24 cellular contexts compared by ENCODE assay signal in genomic region chr9:109277451-109277850, GRCh38. TPM values are rescaled to one million over a fixed set of nuclear protein-coding genes. Genes with fewer than 3 reads are reported as not detected.
A peak's percentile ranks its signal among the peaks of the same experiment; 100 is the strongest.
DNase-seq lines count a peak whose midpoint lies in the region; ATAC-seq, FAIRE-seq and TF ChIP-seq lines count a peak whose summit lies in the region.
"Had no signal": no experiment of that assay in that cellular context is flagged by ENCODE, and none has a peak within 500 bp of the region (broad histone marks: within the 10 kb centered on the region; RNA-seq: fewer than 3 reads in every experiment).

No MANE protein-coding gene starts in this region.

- H2AFZ ChIP-seq in mammary epithelial cell (ENCODE audit: low read depth, low read length): peak overlapping the region; percentile 11
- no peak overlapping the region for H2AFZ ChIP-seq in H1 (ENCODE audit: low read length)
- no peak overlapping the region for H2AFZ ChIP-seq in GM23248

- no peak for TF ChIP-seq CTCF in mammary epithelial cell (conservative IDR thresholded peaks at IDR 0.05 in 1 of 2, IDR thresholded peaks at IDR 0.05 in 1 of 2; ENCODE audit: extremely low read depth in 1 of 2, insufficient read depth in 1 of 2, low read depth in 1 of 2, low read length in 2 of 2)
- no peak for TF ChIP-seq CTCF in breast epithelium (IDR thresholded peaks at IDR 0.05)
- TF ChIP-seq CTCF in H1 (IDR thresholded peaks at IDR 0.05; ENCODE audit: control extremely low read depth in 1 of 3, insufficient read depth in 1 of 3, low read depth in 1 of 3, low read length in 3 of 3): no peak
- TF ChIP-seq CTCF in right lobe of liver (IDR thresholded peaks at IDR 0.05): no peak

- H3K79me2 ChIP-seq in mammary epithelial cell (ENCODE audit: insufficient read depth, low read length) (no peaks in the 10 kb centered on the region), H1 (ENCODE audit: control insufficient read depth in 1 of 2, insufficient read depth in 2 of 2, low read length in 2 of 2) (peaks cover 6 to 27% of the 10 kb centered on the region in 2 experiments), GM23248 (ENCODE audit: insufficient read depth) (no peaks in the 10 kb centered on the region)

- H2BK15ac ChIP-seq in H1 (ENCODE audit: low read length): no peak overlapping the region

- H3K36me3 ChIP-seq in mammary epithelial cell (ENCODE audit: insufficient read depth, low read length) (no peaks in the 10 kb centered on the region), breast epithelium (no peaks in the 10 kb centered on the region), H1 (ENCODE audit: control insufficient read depth in 2 of 4, insufficient read depth in 4 of 4, low read length in 3 of 4) (0 out of 8 replicates have a peak, but pooled peaks cover 0 to 2% (median 0%) of the 10 kb centered on the region in 4 experiments), right lobe of liver (no peaks in the 10 kb centered on the region), GM23248 (ENCODE audit: low read depth) (no peaks in the 10 kb centered on the region)
- H3K36me3 ChIP-seq: cardiac muscle cell, lower lobe of right lung, neutrophil had no signal

- no peak overlapping the region for H3K4ac ChIP-seq in H1 (replicated peaks; ENCODE audit: insufficient read length, low read depth, low read length)

- H2BK5ac ChIP-seq in H1 (ENCODE audit: low read depth, low read length): 0 out of 2 replicates have a peak overlapping the region, but pooled peaks have one; percentile 44

- H2AK5ac ChIP-seq in H1 (ENCODE audit: low read depth, low read length): no peak overlapping the region

- peak; percentile 77 to 93 (median 89) for ATAC-seq in right lobe of liver
- ATAC-seq: activated T-cell treated with anti-CD3 and anti-CD28 coated beads, Interleukin-2, amount 50 U/mL, for 72 hours; lower lobe of right lung; stimulated activated naive CD8-positive, alpha-beta T cell treated with anti-CD3 and anti-CD28 coated beads, Interleukin-15, amount 100 ng/mL, for 72 hours had no signal

- H3K27me3 ChIP-seq in mammary epithelial cell (ENCODE audit: insufficient read depth, low read length): no peaks in the 10 kb centered on the region
- H3K27me3 ChIP-seq in breast epithelium: no peaks in the 10 kb centered on the region
- no peaks in the 10 kb centered on the region for H3K27me3 ChIP-seq in H1 (replicated peaks in 1 of 4; ENCODE audit: control insufficient read depth in 3 of 4, extremely low read depth in 1 of 4, insufficient read depth in 3 of 4, low read length in 3 of 4)
- no peaks in the 10 kb centered on the region for H3K27me3 ChIP-seq in right lobe of liver
- H3K27me3 ChIP-seq in GM23248 (replicated peaks; ENCODE audit: insufficient read depth): no peaks in the 10 kb centered on the region
- H3K27me3 ChIP-seq: cardiac muscle cell, tibial nerve had no signal

- TF ChIP-seq EP300 in H1 (IDR thresholded peaks at IDR 0.05; ENCODE audit: borderline replicate concordance in 1 of 2, low read depth in 2 of 2, low read length in 2 of 2): no peak

- no peak overlapping the region for H3K9ac ChIP-seq in mammary epithelial cell (ENCODE audit: insufficient read depth, low read length)
- H3K9ac ChIP-seq in H1 (replicated peaks in 1 of 4; ENCODE audit: extremely low read depth in 1 of 4, low read depth in 3 of 4, low read length in 3 of 4): no peak overlapping the region
- H3K9ac ChIP-seq in GM23248: no peak overlapping the region

- H3F3A ChIP-seq in GM23248 (ENCODE audit: insufficient read depth): no peaks in the 10 kb centered on the region

- no peaks in the 10 kb centered on the region for H3K9me2 ChIP-seq in GM23248 (ENCODE audit: insufficient read depth)

- BruUV-seq in mammary epithelial cell (replicated peaks; lab: Mats Ljungman, UMichigan): no TSS peak

- H3K4me3 ChIP-seq in mammary epithelial cell (replicated peaks in 1 of 3; ENCODE audit: insufficient read depth in 1 of 3, low read depth in 2 of 3, low read length in 3 of 3): no peak overlapping the region
- no peak overlapping the region for H3K4me3 ChIP-seq in breast epithelium
- H3K4me3 ChIP-seq in H1 (ENCODE audit: extremely low read depth in 1 of 4, insufficient read depth in 2 of 4, low read depth in 3 of 4, low read length in 4 of 4): no peak overlapping the region
- no peak overlapping the region for H3K4me3 ChIP-seq in right lobe of liver
- H3K4me3 ChIP-seq in GM23248: no peak overlapping the region
- H3K4me3 ChIP-seq: cardiac muscle cell, lower lobe of right lung, tibial nerve had no signal

- H3K9me3 ChIP-seq in mammary epithelial cell (replicated peaks; ENCODE audit: insufficient read depth, low read length): no peaks in the 10 kb centered on the region
- no peaks in the 10 kb centered on the region for H3K9me3 ChIP-seq in breast epithelium
- H3K9me3 ChIP-seq in H1 (ENCODE audit: insufficient read depth in 2 of 2, low read depth in 1 of 2, low read length in 1 of 2): no peaks in the 10 kb centered on the region
- no peaks in the 10 kb centered on the region for H3K9me3 ChIP-seq in right lobe of liver
- no peaks in the 10 kb centered on the region for H3K9me3 ChIP-seq in GM23248 (ENCODE audit: low read depth)
- H3K9me3 ChIP-seq: lower lobe of right lung, neutrophil, tibial nerve had no signal

- H3K23ac ChIP-seq in H1 (ENCODE audit: insufficient read length): no peak overlapping the region

- H3K27ac ChIP-seq in mammary epithelial cell (ENCODE audit: insufficient read depth, low read depth, low read length) (no peak overlapping the region), breast epithelium (no peak overlapping the region), H1 (ENCODE audit: low read depth, low read length) (no peak overlapping the region), right lobe of liver (peak overlapping the region in 2 of 3 donors; percentile 24 to 83), GM23248 (no peak overlapping the region)
- H3K27ac ChIP-seq: cardiac muscle cell, lower lobe of right lung, neutrophil, tibial nerve had no signal

- no peak for DNase-seq in mammary epithelial cell
- no peak for DNase-seq in breast epithelium (ENCODE audit: low spot score in 2 of 2)
- no peak for DNase-seq in H1 (ENCODE audit: low read depth in 1 of 2, low spot score in 2 of 2)
- DNase-seq in right lobe of liver: peak; percentile 68 to 95 (median 89)
- DNase-seq in ureter (ENCODE audit: low spot score): peak; percentile 47
- DNase-seq in LoVo (ENCODE audit: low spot score): no peak
- no peak for DNase-seq in NOMO-1 treated with dmso at 0.1 percent for 144 hours (lab: John Stamatoyannopoulos, UW; ENCODE audit: unreplicated experiment)
- DNase-seq in GM23248: no peak
- DNase-seq: activated naive CD4-positive, alpha-beta T cell treated with anti-CD3 and anti-CD28 coated beads for 36 hours; activated T-cell treated with anti-CD3 and anti-CD28 coated beads, Interleukin-2, amount 50 U/mL, for 72 hours; amniotic stem cell; CD8-positive, alpha-beta memory T cell; DMS53; hippocampal formation; lower lobe of right lung; NCI-H1092 treated with DMSO at 0.1 percent for 48 hours; NCI-H510A treated with DMSO at 0.1 percent for 48 hours; SHP77 treated with DMSO at 0.1 percent for 48 hours; stimulated activated naive CD8-positive, alpha-beta T cell treated with anti-CD3 and anti-CD28 coated beads, Interleukin-15, amount 100 ng/mL, for 72 hours; SW 1271 had no signal

- POLR2A ChIA-PET in H1 (lab: Charles Lee; ENCODE audit: partially characterized antibody): no interaction called here

- H2BK120ac ChIP-seq in H1 (replicated peaks; ENCODE audit: low read depth, low read length): no peak overlapping the region

- in situ Hi-C loops in mammary epithelial cell (cut with MboI; ENCODE audit: low sequenced_read_pairs in 2 of 2): no loop called here
- in situ Hi-C loops in GM23248 (cut with MboI): no loop called here

- H3K18ac ChIP-seq in H1 (ENCODE audit: extremely low read depth, low read length): no peak overlapping the region

- H4K8ac ChIP-seq in H1 (ENCODE audit: extremely low read depth, insufficient read depth, low read length): no peak overlapping the region

- H3K4me1 ChIP-seq in mammary epithelial cell (ENCODE audit: insufficient read depth, low read length) (peaks cover 5% of the 10 kb centered on the region), breast epithelium (no peaks in the 10 kb centered on the region), H1 (replicated peaks in 1 of 4; ENCODE audit: control insufficient read depth in 3 of 4, insufficient read depth in 4 of 4, low read length in 3 of 4) (no peaks in the 10 kb centered on the region; a peak in 1 of 7 replicates), right lobe of liver (peaks cover 0 to 70% (median 22%) of the 10 kb centered on the region in 4 donors), GM23248 (ENCODE audit: insufficient read depth) (no peaks in the 10 kb centered on the region)
- H3K4me1 ChIP-seq: lower lobe of right lung had no signal

- no peak for FAIRE-seq in H1 (lab: Jason Lieb, UNC)
- FAIRE-seq: A204.1 had no signal

- dilution Hi-C loops in mammary epithelial cell (cut with HindIII; ENCODE audit: low sequenced_read_pairs): loop anchor here (5.0 kb wide), 1 partner anchor 35 kb away; no protein-coding TSS in a partner anchor

- intact Hi-C loops in mammary epithelial cell (cut with micrococcal nuclease) (no loop called here), breast epithelium (cut with DNase I; ENCODE audit: low total_unique reads) (no loop called here), right lobe of liver (cut with DNase I) (no loop called here)

- H4K20me1 ChIP-seq in mammary epithelial cell (ENCODE audit: insufficient read depth, low read length) (no peaks in the 10 kb centered on the region), H1 (replicated peaks in 1 of 2; ENCODE audit: control insufficient read depth in 1 of 2, insufficient read depth in 2 of 2, low read length in 2 of 2) (peaks cover 2 to 9% of the 10 kb centered on the region in 2 experiments), GM23248 (ENCODE audit: insufficient read depth) (no peaks in the 10 kb centered on the region)

- no peak overlapping the region for H4K5ac ChIP-seq in H1 (ENCODE audit: insufficient read length, low read depth, low read length)

- no peak overlapping the region for H2BK12ac ChIP-seq in H1 (ENCODE audit: low read depth, low read length)

- no peak overlapping the region for H2BK20ac ChIP-seq in H1 (ENCODE audit: low read length)

- TF ChIP-seq RAD21 in H1 (IDR thresholded peaks at IDR 0.05 in 1 of 2, conservative IDR thresholded peaks at IDR 0.05 in 1 of 2; ENCODE audit: low read depth in 2 of 2, low read length in 2 of 2): no peak

- peaks cover 6% of the 10 kb centered on the region for H3K79me1 ChIP-seq in H1 (ENCODE audit: low read depth, low read length)

- WGBS in mammary epithelial cell (ENCODE audit: low coverage, missing lambda C conversion rate): 26% methylated on average over 6 of the region's 9 CpGs
- 87% methylated on average over 9 of the region's 9 CpGs; no CpG with 5 or more reads in 1 of the 2 experiments for WGBS in H1 (ENCODE audit: extremely low coverage in 1 of 2, insufficient coverage in 1 of 2, insufficient read length in 1 of 2, insufficient replicate concordance in 2 of 2, low coverage in 1 of 2, low lambda C conversion rate in 2 of 2, missing lambda C conversion rate in 1 of 2), 2 experiments
- 7% methylated on average over 7 of the region's 9 CpGs for WGBS in right lobe of liver (ENCODE audit: insufficient coverage, low coverage, low lambda C conversion rate, missing lambda C conversion rate)
- WGBS in GM23248 (ENCODE audit: low coverage in 1 of 2, low lambda C conversion rate in 2 of 2, missing lambda C conversion rate in 2 of 2), 2 experiments: 90% methylated on average over 9 of the region's 9 CpGs

- TF ChIP-seq POLR2A in breast epithelium (IDR thresholded peaks at IDR 0.05) (no peak), H1 (IDR thresholded peaks at IDR 0.05; ENCODE audit: control extremely low read depth in 1 of 2, low read depth in 2 of 2, low read length in 2 of 2) (no peak), right lobe of liver (IDR thresholded peaks at IDR 0.05) (no peak)

- H3K14ac ChIP-seq in H1 (ENCODE audit: insufficient read length): no peak overlapping the region

- H4K91ac ChIP-seq in H1 (replicated peaks; ENCODE audit: insufficient read length, low read length): no peak overlapping the region

- CTCF ChIA-PET in mammary epithelial cell (lab: Charles Lee; ENCODE audit: low non-redundant PET): no interaction called here
- CTCF ChIA-PET in H1 (lab: Charles Lee; ENCODE audit: partially characterized antibody): interaction anchor here (0.6 kb wide), 1 partner anchor 137 kb away, joined by 3 read pairs; no protein-coding TSS in a partner anchor

- H3K23me2 ChIP-seq in H1 (ENCODE audit: low read depth, low read length): no peaks in the 10 kb centered on the region

- no peak overlapping the region for H3K4me2 ChIP-seq in mammary epithelial cell (ENCODE audit: insufficient read depth, low read depth, low read length)
- H3K4me2 ChIP-seq in H1 (ENCODE audit: insufficient read depth in 1 of 2, low read depth in 2 of 2, low read length in 2 of 2): no peak overlapping the region
- no peak overlapping the region for H3K4me2 ChIP-seq in GM23248 (ENCODE audit: unreplicated experiment)

- no peak overlapping the region for H3K56ac ChIP-seq in H1 (replicated peaks; ENCODE audit: insufficient read length, low read depth, low read length)

RNA-seq across cellular contexts. Expression of gene EPB41L4B, which starts 43.4 kb away (rescaled TPM):
- total RNA-seq in mammary epithelial cell: 1 to 10 TPM; 3.5 to 4.8 TPM
- polyA plus RNA-seq in mammary epithelial cell: 3.3 TPM
- 4.2 TPM for polyA minus RNA-seq in mammary epithelial cell
- 10 to 100 TPM; 11.5 to 47.2 (median 16.0) TPM for total RNA-seq in breast epithelium
- total RNA-seq in H1 (2021; fragmentation: NEBNext Ultra II Directional; extraction: Animal tissue kit (Norgen Biotek cat#: 25700)): 23.7 and 25.0 TPM in 2 replicates
- polyA plus RNA-seq in H1 (2011; rRNA removed): 7.7 and 11.9 TPM in 2 replicates
- polyA plus RNA-seq in H1 (2011; cell fraction: cytosol; rRNA removed): 15.5 TPM
- 10.2 TPM for polyA plus RNA-seq in H1 (2011; cell fraction: nucleus; rRNA removed)
- polyA plus RNA-seq in H1 (2012, experiment 1 of 2): 12.9 to 21.5 TPM (median 14.9 TPM) in 4 replicates
- polyA plus RNA-seq in H1 (2012, experiment 2 of 2): 3.3 TPM
- polyA plus RNA-seq in H1 (2013, experiment 1 of 2): 15.4 TPM
- polyA plus RNA-seq in H1 (2013, experiment 2 of 2): 15.1 TPM
- polyA minus RNA-seq in H1 (2011; rRNA and poly(A)+ RNA removed): 21.2 and 23.6 TPM in 2 replicates
- polyA minus RNA-seq in H1 (2011; cell fraction: cytosol; rRNA and poly(A)+ RNA removed): 14.4 TPM
- polyA minus RNA-seq in H1 (2011; cell fraction: nucleus; rRNA and poly(A)+ RNA removed): 18.4 TPM
- total RNA-seq in right lobe of liver: 10 to 100 TPM; 29.0 to 89.0 (median 32.4) TPM
- 15.9 TPM for total RNA-seq in ureter
- 0.76 and 1.0 TPM in 2 replicates for total RNA-seq in GM23248 (2014; rRNA removed; shearing (Covaris generic))
- 0.33 and 0.43 TPM in 2 replicates for polyA plus RNA-seq in GM23248 (2016; fragmentation: Nextera tagmentation; extraction: Ambion mirVana)
- polyA plus RNA-seq: CD8-positive, alpha-beta memory T cell had no signal

Comparison
In these comparisons a context has a peak if more than half of its experiments do, and no peak if none do; other contexts are left out.
1. DNase-seq: peak in right lobe of liver (3 of 3) and ureter (single experiment); none in mammary epithelial cell (single experiment), breast epithelium (0 of 2), H1 (0 of 2), LoVo (single experiment), NOMO-1 treated with dmso at 0.1 percent for 144 hours (single experiment) and GM23248 (single experiment).
2. H3K27ac ChIP-seq: peak in right lobe of liver (2 of 3); none in mammary epithelial cell (single experiment), breast epithelium (0 of 2), H1 (single experiment) and GM23248 (single experiment).